ENCODE assay signal across 1 cellular context in the genomic region with DNA sequence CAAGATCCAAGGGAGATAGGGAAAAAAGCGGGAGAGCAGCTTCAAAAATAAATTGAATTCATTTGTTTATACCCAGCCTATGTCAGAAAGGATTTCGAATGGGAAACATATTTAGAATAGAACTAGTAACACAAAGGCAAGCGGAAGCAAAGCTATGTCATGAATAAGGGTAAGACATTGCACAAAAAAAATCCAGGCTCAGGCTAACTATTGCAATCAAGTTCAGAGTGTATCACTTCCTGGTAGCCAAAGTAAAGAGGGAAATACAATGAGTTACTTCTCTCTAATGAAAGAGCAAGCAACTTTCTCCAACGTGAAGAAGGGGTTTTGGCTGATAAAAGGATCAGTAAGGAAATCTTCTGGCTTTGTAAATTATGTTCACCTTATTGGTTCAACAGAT.
TF ChIP-seq lines count a peak whose summit lies in the region.

No MANE protein-coding gene starts in this region.

TF ChIP-seq in GM23338, 12 proteins besides CTCF, POLR2A, EP300 and RAD21 (continued from another document):
- TF ChIP-seq ZNF462 (CRISPR knock-in tag; IDR thresholded peaks at IDR 0.05) (no peak), STAT1 (IDR thresholded peaks at IDR 0.05; ENCODE audit: unreplicated experiment) (no peak), ETS1 (IDR thresholded peaks at IDR 0.05) (no peak), ZNF114 (CRISPR knock-in tag; IDR thresholded peaks at IDR 0.05) (no peak), REST (IDR thresholded peaks at IDR 0.05; ENCODE audit: unreplicated experiment) (no peak), JUNB (IDR thresholded peaks at IDR 0.05; ENCODE audit: unreplicated experiment) (no peak)
